Comparison of ENCODE assay signal across 27 cellular contexts in the genomic region with DNA sequence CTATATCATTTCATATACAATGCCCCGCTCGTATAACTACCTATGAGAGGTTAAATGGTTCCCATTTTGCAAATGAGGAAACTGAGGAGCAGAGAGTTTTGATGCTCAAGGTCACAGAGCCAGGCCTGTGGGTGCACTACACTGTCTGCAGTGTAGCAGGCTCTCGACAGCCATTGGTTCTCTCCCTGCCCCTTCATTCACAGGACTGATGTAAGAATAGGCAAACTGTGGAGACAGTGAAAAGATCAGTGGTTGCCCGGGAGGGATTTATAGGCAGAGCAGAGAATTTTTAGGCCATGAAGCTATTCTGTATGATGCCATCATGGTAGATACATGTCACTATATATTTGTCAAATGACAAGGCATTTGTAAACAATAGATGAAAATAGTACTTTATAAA.
"Had no signal": no experiment of that assay in that cellular context is flagged by ENCODE, and none has a peak within 500 bp of the region (broad histone marks: within the 10 kb centered on the region; RNA-seq: fewer than 3 reads in every experiment).

No MANE protein-coding gene starts in this region.

- H3K79me2 ChIP-seq: hepatocyte, parathyroid adenoma had no signal

- H3K36me3 Mint-ChIP-seq: neural progenitor cell, type B pancreatic cell had no signal

- H3K4me1 Mint-ChIP-seq: nephron had no signal

- H3K4me2 ChIP-seq: hepatocyte, neural progenitor cell, smooth muscle cell had no signal

- ATAC-seq: effector memory CD8-positive, alpha-beta T cell; gastroesophageal sphincter; heart left ventricle; left cardiac atrium; left lung; naive thymus-derived CD4-positive, alpha-beta T cell; sciatic nerve; stimulated activated naive CD8-positive, alpha-beta T cell treated with anti-CD3 and anti-CD28 coated beads, Interleukin-15, amount 100 ng/mL, for 72 hours had no signal

- H3K9me3 Mint-ChIP-seq: effector memory CD8-positive, alpha-beta T cell; nephron; stimulated activated naive CD8-positive, alpha-beta T cell treated with anti-CD3 and anti-CD28 coated beads, Interleukin-15, amount 100 ng/mL, for 72 hours had no signal

- H3K9ac ChIP-seq: neural progenitor cell, parathyroid adenoma had no signal

- FAIRE-seq: endometrium, kidney had no signal

- H3K27ac Mint-ChIP-seq: effector memory CD8-positive, alpha-beta T cell; naive thymus-derived CD4-positive, alpha-beta T cell; nephron; neural progenitor cell; progenitor cell of endocrine pancreas; stimulated activated naive CD8-positive, alpha-beta T cell treated with anti-CD3 and anti-CD28 coated beads, Interleukin-15, amount 100 ng/mL, for 72 hours; type B pancreatic cell had no signal

- H3K27ac ChIP-seq: coronary artery, gastroesophageal sphincter, heart left ventricle, hepatocyte, left lung, neural progenitor cell, parathyroid adenoma, tibial artery had no signal

- H3K27me3 Mint-ChIP-seq: stimulated activated naive CD8-positive, alpha-beta T cell treated with anti-CD3 and anti-CD28 coated beads, Interleukin-15, amount 100 ng/mL, for 72 hours had no signal

- H3K4me3 Mint-ChIP-seq: effector memory CD8-positive, alpha-beta T cell; naive thymus-derived CD4-positive, alpha-beta T cell; nephron; neural progenitor cell; stimulated activated naive CD8-positive, alpha-beta T cell treated with anti-CD3 and anti-CD28 coated beads, Interleukin-15, amount 100 ng/mL, for 72 hours; type B pancreatic cell had no signal

- H3K9me3 ChIP-seq: gastroesophageal sphincter, heart left ventricle, left lung, tibial artery had no signal

- H3K4me1 ChIP-seq: gastroesophageal sphincter, left lung, parathyroid adenoma, tibial artery had no signal

- H3K4me3 ChIP-seq: coronary artery, gastroesophageal sphincter, heart left ventricle, hepatocyte, left lung, neural progenitor cell, smooth muscle cell, tibial artery had no signal

- DNase-seq: effector memory CD8-positive, alpha-beta T cell; foreskin fibroblast; heart left ventricle; kidney; left cardiac atrium; left lung; mesenchymal stem cell; midbrain; naive thymus-derived CD4-positive, alpha-beta T cell; stimulated activated CD4-positive, alpha-beta T cell treated with anti-CD3 and anti-CD28 coated beads, Interleukin-12 subunit alpha, Interleukin-12 subunit beta, amount 100 ng/mL, for 4 hours; stimulated activated CD4-positive, alpha-beta T cell treated with anti-CD3 and anti-CD28 coated beads, Interleukin-1b, Interleukin-23, amount 100 ng/mL, for 48 hours; stimulated activated CD4-positive, alpha-beta T cell treated with anti-CD3 and anti-CD28 coated beads, Interleukin-4, amount 100 ng/mL, for 1 hour; stimulated activated CD8-positive, alpha-beta memory T cell treated with anti-CD3 and anti-CD28 coated beads, Interleukin-4, amount 100 ng/mL, for 48 hours; stimulated activated naive CD4-positive, alpha-beta T cell; stimulated activated naive CD8-positive, alpha-beta T cell treated with anti-CD3 and anti-CD28 coated beads, Interleukin-15, amount 100 ng/mL, for 72 hours; tibial artery had no signal

- H2AFZ ChIP-seq: hepatocyte, neural progenitor cell, parathyroid adenoma had no signal

- H3K27me3 ChIP-seq: gastroesophageal sphincter, heart left ventricle, hepatocyte, left lung, neural progenitor cell, tibial artery had no signal

- H3K36me3 ChIP-seq: gastroesophageal sphincter, heart left ventricle, left lung, neural progenitor cell, tibial artery had no signal
